In the genomic region with DNA sequence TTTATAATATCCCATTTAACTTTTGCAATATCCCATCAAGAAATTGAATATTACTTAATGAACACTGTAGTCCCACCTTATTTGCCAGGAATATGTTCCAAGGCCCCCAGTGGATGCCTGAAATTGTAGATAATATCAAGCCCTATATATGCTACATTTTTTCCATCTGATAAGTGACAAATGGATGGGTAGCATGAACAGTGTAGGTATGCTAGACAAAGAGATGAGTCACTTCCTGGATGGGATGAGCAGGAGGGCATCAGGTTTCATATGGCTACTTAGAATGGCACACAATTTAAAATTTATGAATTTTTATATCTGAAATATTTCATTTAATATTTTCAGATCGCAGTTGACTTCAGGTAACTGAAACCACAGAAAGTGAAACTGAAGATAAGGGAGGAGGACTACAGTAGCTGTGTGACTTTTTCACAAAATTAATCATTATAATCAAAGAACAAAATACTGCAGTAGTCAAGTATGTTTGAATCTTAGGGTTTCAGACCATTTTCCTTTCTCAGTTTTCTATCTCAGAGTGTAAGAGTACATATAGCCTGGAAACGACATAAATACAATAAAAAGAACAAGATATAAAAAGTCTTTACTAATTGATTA, we compare ENCODE assay signal across 16 cellular contexts.
DNase-seq lines count a peak whose midpoint lies in the region; ATAC-seq and TF ChIP-seq lines count a peak whose summit lies in the region.
"Had no signal": no experiment of that assay in that cellular context is flagged by ENCODE, and none has a peak within 500 bp of the region (broad histone marks: within the 10 kb centered on the region; RNA-seq: fewer than 3 reads in every experiment).

No MANE protein-coding gene starts in this region.

- H3K27me3 ChIP-seq in gastrocnemius medialis: no peaks in the 10 kb centered on the region
- H3K27me3 ChIP-seq: neutrophil, sigmoid colon had no signal

- H3K27ac ChIP-seq in gastrocnemius medialis: no peak overlapping the region
- H3K27ac ChIP-seq: neutrophil, sigmoid colon, SK-N-MC had no signal

- intact Hi-C loops in gastrocnemius medialis (cut with DNase I; ENCODE audit: low total_unique reads): no loop called here

- in situ Hi-C loops in gastrocnemius medialis (cut with MboI; ENCODE audit: low sequenced_read_pairs in 4 of 4): no loop called here

- H3K9me3 ChIP-seq in gastrocnemius medialis: no peaks in the 10 kb centered on the region
- H3K9me3 ChIP-seq: neutrophil, sigmoid colon had no signal

- no peaks in the 10 kb centered on the region for H3K36me3 ChIP-seq in gastrocnemius medialis
- H3K36me3 ChIP-seq: neutrophil, sigmoid colon had no signal

- ATAC-seq in HG02870 (IDR thresholded peaks at IDR 0.05; ENCODE audit: unreplicated experiment) (no peak), HG03095 (IDR thresholded peaks at IDR 0.05; ENCODE audit: unreplicated experiment) (no peak), GM18502 (IDR thresholded peaks at IDR 0.05; ENCODE audit: poor library complexity, unreplicated experiment) (no peak), gastrocnemius medialis (no peak)

- no peaks in the 10 kb centered on the region for H3K4me1 ChIP-seq in gastrocnemius medialis

- no peak for TF ChIP-seq POLR2A in gastrocnemius medialis (IDR thresholded peaks at IDR 0.05)

- H3K4me3 ChIP-seq in foreskin fibroblast (ENCODE audit: low read depth in 1 of 2, low read length in 2 of 2) (no peak overlapping the region), gastrocnemius medialis (no peak overlapping the region)
- H3K4me3 ChIP-seq: sigmoid colon, SK-N-MC had no signal

- TF ChIP-seq CTCF in foreskin fibroblast (IDR thresholded peaks at IDR 0.05; ENCODE audit: low read depth, low read length) (no peak), gastrocnemius medialis (IDR thresholded peaks at IDR 0.05 in 4 of 5, conservative IDR thresholded peaks at IDR 0.05 in 1 of 5) (no peak)

- DNase-seq in Daoy (ENCODE audit: low read depth): peak; percentile 55
- peak; percentile 15 for DNase-seq in HPDE6-E6E7 (ENCODE audit: extremely low spot score)
- peak; percentile 1 for DNase-seq in RPMI7951 (ENCODE audit: low read depth)
- DNase-seq in foreskin fibroblast: peak; percentile 4 to 27
- DNase-seq in gastrocnemius medialis: no peak
- DNase-seq: activated CD4-positive, alpha-beta memory T cell treated with anti-CD3 and anti-CD28 coated beads, Interleukin-2, amount 10 ng/mL, durations not matched to agents 7 days and 5 days; cortex of kidney; erythroblast; NCI-H1694 treated with DMSO at 0.1 percent for 48 hours; sigmoid colon; stimulated activated CD4-positive, alpha-beta T cell treated with anti-CD3 and anti-CD28 coated beads, Interleukin-4, amount 100 ng/mL, for 24 hours had no signal

Comparison
In these comparisons a context has a peak if more than half of its experiments do, and no peak if none do; other contexts are left out.
1. DNase-seq: peak in Daoy (single experiment), HPDE6-E6E7 (single experiment), RPMI7951 (single experiment) and foreskin fibroblast (2 of 2); none in gastrocnemius medialis (0 of 2).